ENCODE assay signal across 1 cellular context in the genomic region with DNA sequence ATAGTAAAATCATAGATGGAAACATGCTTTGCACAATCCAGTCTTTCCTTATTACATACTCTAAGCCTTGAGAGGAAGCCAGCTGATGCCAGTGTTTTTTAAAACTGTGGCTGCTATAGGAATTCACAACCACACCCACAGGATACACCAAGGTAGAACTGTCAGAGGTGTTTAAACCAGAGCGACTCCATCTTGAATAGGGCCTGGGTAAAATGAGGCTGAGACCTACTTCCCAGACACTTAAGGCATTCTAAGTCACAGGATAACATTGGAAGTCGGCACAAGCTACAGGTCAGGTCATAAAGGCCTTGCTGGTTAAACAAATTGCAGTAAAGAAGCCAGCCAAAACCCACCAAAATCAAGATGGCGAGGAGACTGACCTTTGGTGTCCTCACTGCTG.
TF ChIP-seq lines count a peak whose summit lies in the region.

No MANE protein-coding gene starts in this region.

TF ChIP-seq in neural cell, 6 proteins besides CTCF, POLR2A, EP300 and RAD21:
- TF ChIP-seq, protein P1, sequence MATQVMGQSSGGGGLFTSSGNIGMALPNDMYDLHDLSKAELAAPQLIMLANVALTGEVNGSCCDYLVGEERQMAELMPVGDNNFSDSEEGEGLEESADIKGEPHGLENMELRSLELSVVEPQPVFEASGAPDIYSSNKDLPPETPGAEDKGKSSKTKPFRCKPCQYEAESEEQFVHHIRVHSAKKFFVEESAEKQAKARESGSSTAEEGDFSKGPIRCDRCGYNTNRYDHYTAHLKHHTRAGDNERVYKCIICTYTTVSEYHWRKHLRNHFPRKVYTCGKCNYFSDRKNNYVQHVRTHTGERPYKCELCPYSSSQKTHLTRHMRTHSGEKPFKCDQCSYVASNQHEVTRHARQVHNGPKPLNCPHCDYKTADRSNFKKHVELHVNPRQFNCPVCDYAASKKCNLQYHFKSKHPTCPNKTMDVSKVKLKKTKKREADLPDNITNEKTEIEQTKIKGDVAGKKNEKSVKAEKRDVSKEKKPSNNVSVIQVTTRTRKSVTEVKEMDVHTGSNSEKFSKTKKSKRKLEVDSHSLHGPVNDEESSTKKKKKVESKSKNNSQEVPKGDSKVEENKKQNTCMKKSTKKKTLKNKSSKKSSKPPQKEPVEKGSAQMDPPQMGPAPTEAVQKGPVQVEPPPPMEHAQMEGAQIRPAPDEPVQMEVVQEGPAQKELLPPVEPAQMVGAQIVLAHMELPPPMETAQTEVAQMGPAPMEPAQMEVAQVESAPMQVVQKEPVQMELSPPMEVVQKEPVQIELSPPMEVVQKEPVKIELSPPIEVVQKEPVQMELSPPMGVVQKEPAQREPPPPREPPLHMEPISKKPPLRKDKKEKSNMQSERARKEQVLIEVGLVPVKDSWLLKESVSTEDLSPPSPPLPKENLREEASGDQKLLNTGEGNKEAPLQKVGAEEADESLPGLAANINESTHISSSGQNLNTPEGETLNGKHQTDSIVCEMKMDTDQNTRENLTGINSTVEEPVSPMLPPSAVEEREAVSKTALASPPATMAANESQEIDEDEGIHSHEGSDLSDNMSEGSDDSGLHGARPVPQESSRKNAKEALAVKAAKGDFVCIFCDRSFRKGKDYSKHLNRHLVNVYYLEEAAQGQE (IDR thresholded peaks at IDR 0.05; ENCODE audit: borderline replicate concordance), result no peak
- TF ChIP-seq MXI1 (conservative IDR thresholded peaks at IDR 0.05; ENCODE audit: poor library complexity, severe bottlenecking) (no peak), TAF1 (IDR thresholded peaks at IDR 0.05; ENCODE audit: low read depth) (no peak), EZH2 (IDR thresholded peaks at IDR 0.05; ENCODE audit: borderline replicate concordance, insufficient read depth, low read length, poor library complexity, severe bottlenecking) (no peak), SMC3 (conservative IDR thresholded peaks at IDR 0.05; ENCODE audit: poor library complexity) (no peak)
